9 cellular contexts compared by ENCODE assay signal in the genomic region with DNA sequence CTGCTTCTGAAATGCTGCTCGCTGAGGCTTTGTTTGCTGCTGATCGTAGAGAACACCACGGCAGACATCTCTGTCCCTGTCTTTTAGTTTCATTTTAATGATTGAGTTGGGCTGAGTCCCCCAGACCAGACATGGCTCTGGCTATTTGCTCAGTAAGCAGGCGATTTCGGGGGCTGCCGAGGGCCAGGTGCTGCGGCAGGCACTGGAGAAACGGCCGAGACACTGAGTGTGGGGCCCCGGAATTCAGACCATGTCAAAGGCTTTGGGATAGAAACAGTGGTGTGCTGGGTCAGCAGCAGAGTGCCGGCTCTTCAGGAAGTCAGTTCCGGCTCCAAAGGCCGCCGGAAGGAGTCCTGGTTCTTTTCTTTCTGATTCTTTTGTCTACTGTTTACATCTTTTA. TPM values are rescaled to one million over a fixed set of nuclear protein-coding genes. Genes with fewer than 3 reads are reported as not detected.
A peak's percentile ranks its signal among the peaks of the same experiment; 100 is the strongest.
DNase-seq lines count a peak whose midpoint lies in the region; ATAC-seq, FAIRE-seq and TF ChIP-seq lines count a peak whose summit lies in the region.
"Had no signal": no experiment of that assay in that cellular context is flagged by ENCODE, and none has a peak within 500 bp of the region (broad histone marks: within the 10 kb centered on the region; RNA-seq: fewer than 3 reads in every experiment).

No MANE protein-coding gene starts in this region.

- ATAC-seq in activated T-helper 17 cell treated with anti-CD3 and anti-CD28 coated beads, Interleukin-2, amount 50 U/mL, for 72 hours (replicated peaks) = peak; percentile 28

- TF ChIP-seq CTCF in kidney (IDR thresholded peaks at IDR 0.05; ENCODE audit: borderline replicate concordance, extremely low read depth, insufficient read depth) = no peak

- peak overlapping the region; percentile 81 for H3K4me3 Mint-ChIP-seq in activated CD4-positive, alpha-beta T cell treated with anti-CD3 and anti-CD28 coated beads, Interleukin-2, amount 10 ng/mL, durations not matched to agents 24 days and 14 days
- H3K4me3 Mint-ChIP-seq in activated T-helper 17 cell treated with anti-CD3 and anti-CD28 coated beads, Interleukin-2, amount 50 U/mL, for 72 hours = peak overlapping the region; percentile 82

- no peak for FAIRE-seq in kidney (lab: Jason Lieb, UNC)
- FAIRE-seq: TTC549 had no signal

- intact Hi-C loops in activated CD4-positive, alpha-beta T cell treated with anti-CD3 and anti-CD28 coated beads, Interleukin-2, amount 10 ng/mL, durations not matched to agents 24 days and 14 days (cut with micrococcal nuclease) = no loop called here
- intact Hi-C loops in kidney (cut with DNase I) = no loop called here

- H3K9ac ChIP-seq in kidney (ENCODE audit: low read length in 2 of 2) = no peak overlapping the region

- H3K4me1 ChIP-seq in kidney (ENCODE audit: control insufficient read depth in 1 of 2, insufficient read depth in 1 of 2, low read depth in 1 of 2, low read length in 2 of 2) = peaks cover 0 to 8% of the 10 kb centered on the region in 2 donors

- H3K9me3 ChIP-seq in kidney (ENCODE audit: control insufficient read depth in 1 of 2, low read length in 2 of 2) = no peaks in the 10 kb centered on the region

- peak; percentile 70 for DNase-seq in activated CD4-positive, alpha-beta T cell treated with anti-CD3 and anti-CD28 coated beads, Interleukin-2, amount 10 ng/mL, durations not matched to agents 24 days and 14 days
- no peak for DNase-seq in activated CD4-positive, alpha-beta T cell treated with anti-CD3 and anti-CD28 coated beads for 1 hour
- no peak for DNase-seq in kidney
- DNase-seq in NCI-H2081 (lab: John Stamatoyannopoulos, UW) = no peak
- DNase-seq in T1000 (lab: John Stamatoyannopoulos, UW) = no peak
- no peak for DNase-seq in SIG-M5 (lab: John Stamatoyannopoulos, UW)

- H3K9me3 Mint-ChIP-seq in activated CD4-positive, alpha-beta T cell treated with anti-CD3 and anti-CD28 coated beads, Interleukin-2, amount 10 ng/mL, durations not matched to agents 24 days and 14 days = no peaks in the 10 kb centered on the region
- no peaks in the 10 kb centered on the region for H3K9me3 Mint-ChIP-seq in activated T-helper 17 cell treated with anti-CD3 and anti-CD28 coated beads, Interleukin-2, amount 50 U/mL, for 72 hours

- no peaks in the 10 kb centered on the region for H3K36me3 ChIP-seq in kidney (ENCODE audit: control insufficient read depth in 1 of 2, insufficient read depth in 2 of 2, low read length in 2 of 2)

- peak overlapping the region; percentile 82 for H3K27ac Mint-ChIP-seq in activated CD4-positive, alpha-beta T cell treated with anti-CD3 and anti-CD28 coated beads, Interleukin-2, amount 10 ng/mL, durations not matched to agents 24 days and 14 days
- peak overlapping the region; percentile 83 for H3K27ac Mint-ChIP-seq in activated T-helper 17 cell treated with anti-CD3 and anti-CD28 coated beads, Interleukin-2, amount 50 U/mL, for 72 hours

- peak overlapping the region; percentile 15 to 16 for H3K4me3 ChIP-seq in kidney (ENCODE audit: low read length in 2 of 2)

- H3K4me1 Mint-ChIP-seq in activated CD4-positive, alpha-beta T cell treated with anti-CD3 and anti-CD28 coated beads, Interleukin-2, amount 10 ng/mL, durations not matched to agents 24 days and 14 days = peaks cover 26% of the 10 kb centered on the region
- H3K4me1 Mint-ChIP-seq in activated T-helper 17 cell treated with anti-CD3 and anti-CD28 coated beads, Interleukin-2, amount 50 U/mL, for 72 hours = peaks cover 10% of the 10 kb centered on the region

- H3K27ac ChIP-seq in kidney (ENCODE audit: low read depth in 2 of 2, low read length in 2 of 2) = no peak overlapping the region
- H3K27ac ChIP-seq in temporal lobe (ENCODE audit: low read depth, low read length) = peak overlapping the region; percentile 46

- peaks cover 2% of the 10 kb centered on the region for H3K27me3 Mint-ChIP-seq in activated CD4-positive, alpha-beta T cell treated with anti-CD3 and anti-CD28 coated beads, Interleukin-2, amount 10 ng/mL, durations not matched to agents 24 days and 14 days
- no peaks in the 10 kb centered on the region for H3K27me3 Mint-ChIP-seq in activated T-helper 17 cell treated with anti-CD3 and anti-CD28 coated beads, Interleukin-2, amount 50 U/mL, for 72 hours

- H3K36me3 Mint-ChIP-seq in activated CD4-positive, alpha-beta T cell treated with anti-CD3 and anti-CD28 coated beads, Interleukin-2, amount 10 ng/mL, durations not matched to agents 24 days and 14 days (ENCODE audit: low read depth) = no peaks in the 10 kb centered on the region
- H3K36me3 Mint-ChIP-seq in activated T-helper 17 cell treated with anti-CD3 and anti-CD28 coated beads, Interleukin-2, amount 50 U/mL, for 72 hours (ENCODE audit: low read depth) = peaks cover 10% of the 10 kb centered on the region

RNA-seq across cellular contexts. Expression of a gene that starts 5.0 kb away (rescaled TPM):
- total RNA-seq in activated CD4-positive, alpha-beta T cell treated with anti-CD3 and anti-CD28 coated beads, Interleukin-2, amount 10 ng/mL, durations not matched to agents 24 days and 14 days = 2.3 and 3.3 TPM in 2 replicates
- total RNA-seq in activated T-helper 17 cell treated with anti-CD3 and anti-CD28 coated beads, Interleukin-2, amount 50 U/mL, for 72 hours = 1 to 10 TPM; 4.5 to 6.3 TPM
- total RNA-seq in kidney (14.6 TPM), temporal lobe (13.5 TPM)
- 14.4 TPM for polyA plus RNA-seq in kidney (ENCODE audit: insufficient read depth, low read depth, low replicate concordance)

RNA-seq across cellular contexts. Expression of a gene that starts 29.3 kb away (rescaled TPM):
- total RNA-seq in activated CD4-positive, alpha-beta T cell treated with anti-CD3 and anti-CD28 coated beads, Interleukin-2, amount 10 ng/mL, durations not matched to agents 24 days and 14 days = 15.2 and 18.4 TPM in 2 replicates
- total RNA-seq in activated T-helper 17 cell treated with anti-CD3 and anti-CD28 coated beads, Interleukin-2, amount 50 U/mL, for 72 hours = 10 to 100 TPM; 12.6 to 20.6 TPM
- total RNA-seq in kidney (14.4 TPM), temporal lobe (21.9 TPM)
- 11.6 TPM for polyA plus RNA-seq in kidney (ENCODE audit: insufficient read depth, low read depth, low replicate concordance)

RNA-seq across cellular contexts. Expression of a gene that starts 60.0 kb away (rescaled TPM):
- 4.9 and 5.0 TPM in 2 replicates for total RNA-seq in activated CD4-positive, alpha-beta T cell treated with anti-CD3 and anti-CD28 coated beads, Interleukin-2, amount 10 ng/mL, durations not matched to agents 24 days and 14 days
- total RNA-seq in activated T-helper 17 cell treated with anti-CD3 and anti-CD28 coated beads, Interleukin-2, amount 50 U/mL, for 72 hours = 1 to 10 TPM; 1.5 to 3.1 TPM
- total RNA-seq in kidney (24.3 TPM), temporal lobe (5.7 TPM)
- polyA plus RNA-seq in kidney (ENCODE audit: insufficient read depth, low read depth, low replicate concordance) = 12.9 TPM
